In genomic region chr2:132477436-132477835, GRCh38 we compare ENCODE assay signal across 16 cellular contexts.
DNase-seq lines count a peak whose midpoint lies in the region; ATAC-seq and TF ChIP-seq lines count a peak whose summit lies in the region.
"Had no signal": no experiment of that assay in that cellular context is flagged by ENCODE, and none has a peak within 500 bp of the region (broad histone marks: within the 10 kb centered on the region; RNA-seq: fewer than 3 reads in every experiment).

No MANE protein-coding gene starts in this region.

- no peak overlapping the region for H3K4me2 ChIP-seq in hepatocyte
- H3K4me2 ChIP-seq: GM23338 had no signal

- WGBS in hepatocyte (ENCODE audit: low lambda C conversion rate, missing lambda C conversion rate): 92% methylated on average over 4 of the region's 4 CpGs

- H3K9me3 ChIP-seq in SK-N-MC (ENCODE audit: low read depth, low read length) (no peaks in the 10 kb centered on the region), hepatocyte (ENCODE audit: low read depth) (no peaks in the 10 kb centered on the region)

- DNase-seq in AG10803 (ENCODE audit: low read depth): peak; percentile 82
- peak; percentile 29 for DNase-seq in GM03348 (ENCODE audit: low spot score)
- DNase-seq in SK-N-MC (ENCODE audit: low read depth, low spot score): no peak
- peak; percentile 77 for DNase-seq in fibroblast of mammary gland (ENCODE audit: low read depth)
- no peak for DNase-seq in D341Med (ENCODE audit: low spot score)
- DNase-seq in hepatocyte (ENCODE audit: low spot score): no peak
- DNase-seq in stimulated activated naive CD4-positive, alpha-beta T cell (lab: John Stamatoyannopoulos, UW): no peak
- DNase-seq: 8988T; CD4-positive, alpha-beta memory T cell; DND-41; GF-D8; H7 had no signal

- H3K36me3 ChIP-seq in SK-N-MC (ENCODE audit: insufficient read depth, low read length): no peaks in the 10 kb centered on the region
- no peaks in the 10 kb centered on the region for H3K36me3 ChIP-seq in hepatocyte (replicated peaks; ENCODE audit: insufficient read depth, low read depth)

- H3K79me2 ChIP-seq in hepatocyte: peaks cover 3% of the 10 kb centered on the region

- ATAC-seq in HG03457 (IDR thresholded peaks at IDR 0.05; ENCODE audit: unreplicated experiment): no peak
- ATAC-seq: GM12878, GM23338 had no signal

- H4K20me1 ChIP-seq in hepatocyte (ENCODE audit: insufficient read depth, poor library complexity, severe bottlenecking): no peaks in the 10 kb centered on the region

- H3K4me3 ChIP-seq in AG10803 (ENCODE audit: low read length): no peak overlapping the region
- peak overlapping the region; percentile 52; the same call in 1 of the 2 replicates for H3K4me3 ChIP-seq in SK-N-MC
- no peak overlapping the region for H3K4me3 ChIP-seq in fibroblast of mammary gland (ENCODE audit: control insufficient read depth, low read depth, low read length)
- H3K4me3 ChIP-seq in hepatocyte: no peak overlapping the region
- H3K4me3 ChIP-seq: GM12878, GM23338 had no signal

- no peak overlapping the region for H2AFZ ChIP-seq in hepatocyte
- H2AFZ ChIP-seq: GM23338 had no signal

- H3K27me3 ChIP-seq in hepatocyte: no peaks in the 10 kb centered on the region

- H3K4me1 ChIP-seq in hepatocyte (ENCODE audit: insufficient read depth): peaks cover 6% of the 10 kb centered on the region

- H3K27ac ChIP-seq in SK-N-MC (peak overlapping the region; percentile 79), hepatocyte (no peak overlapping the region)
- H3K27ac ChIP-seq: C4-2B had no signal

- H3K9ac ChIP-seq in SK-N-MC (ENCODE audit: insufficient read length): no peak overlapping the region

- TF ChIP-seq CTCF in AG10803 (conservative IDR thresholded peaks at IDR 0.05; ENCODE audit: low read length) (no peak), fibroblast of mammary gland (conservative IDR thresholded peaks at IDR 0.05; ENCODE audit: control insufficient read depth, insufficient read depth, low read depth, low read length) (no peak), hepatocyte (IDR thresholded peaks at IDR 0.05; ENCODE audit: poor library complexity) (no peak)

- H3K9me2 ChIP-seq in hepatocyte (replicated peaks; ENCODE audit: insufficient read depth): no peaks in the 10 kb centered on the region

Comparison
In these comparisons a context has a peak if more than half of its experiments do, and no peak if none do; other contexts are left out.
1. DNase-seq: peak in AG10803 (single experiment), GM03348 (single experiment) and fibroblast of mammary gland (single experiment); none in SK-N-MC (single experiment), D341Med (single experiment), hepatocyte (single experiment) and stimulated activated naive CD4-positive, alpha-beta T cell (0 of 6).